ENCODE assay signal across 10 cellular contexts in genomic region chr19:30799854-30800755, GRCh38.
DNase-seq lines count a peak whose midpoint lies in the region; ATAC-seq and TF ChIP-seq lines count a peak whose summit lies in the region.
"Had no signal": no experiment of that assay in that cellular context is flagged by ENCODE, and none has a peak within 500 bp of the region (broad histone marks: within the 10 kb centered on the region; RNA-seq: fewer than 3 reads in every experiment).

No MANE protein-coding gene starts in this region.

- intact Hi-C loops in left ventricle myocardium inferior (cut with micrococcal nuclease): no loop called here

- H3F3A ChIP-seq in Loucy (ENCODE audit: low read depth) (no peaks in the 10 kb centered on the region), smooth muscle cell (ENCODE audit: low read depth) (no peaks in the 10 kb centered on the region)

- 47% methylated on average over 22 of the region's 22 CpGs for WGBS in smooth muscle cell (ENCODE audit: low lambda C conversion rate)

- H3K36me3 ChIP-seq in Loucy (ENCODE audit: insufficient read depth, low read length): no peaks in the 10 kb centered on the region
- no peaks in the 10 kb centered on the region for H3K36me3 ChIP-seq in left ventricle myocardium inferior
- H3K36me3 ChIP-seq in smooth muscle cell (ENCODE audit: low read depth): no peaks in the 10 kb centered on the region

- H3K4me1 ChIP-seq in Loucy (ENCODE audit: insufficient read depth, low read length, poor library complexity, severe bottlenecking) (no peaks in the 10 kb centered on the region), left ventricle myocardium inferior (no peaks in the 10 kb centered on the region), smooth muscle cell (ENCODE audit: low read depth) (no peaks in the 10 kb centered on the region)

- ATAC-seq in HG02870 (IDR thresholded peaks at IDR 0.05; ENCODE audit: unreplicated experiment) (no peak), GM19452 (IDR thresholded peaks at IDR 0.05; ENCODE audit: unreplicated experiment) (no peak), HG02938 (IDR thresholded peaks at IDR 0.05; ENCODE audit: unreplicated experiment) (no peak)

- peak; percentile 87 for DNase-seq in D341Med (ENCODE audit: low spot score)
- peak; percentile 45 to 52 for DNase-seq in activated T-cell treated with anti-CD3 and anti-CD28 coated beads, Interleukin-2, amount 50 U/mL, for 48 hours
- peak; percentile 44 for DNase-seq in left ventricle myocardium inferior
- no peak for DNase-seq in smooth muscle cell (lab: John Stamatoyannopoulos, UW; ENCODE audit: unreplicated experiment)
- DNase-seq: stimulated activated naive B cell treated with anti-CD40 and anti-IgM and Interleukin-4, amounts not matched to agents 10 μg/mL and 1 μg/mL and 100 μg/mL, for 72 hours had no signal

- H3K4me2 ChIP-seq in Loucy (ENCODE audit: low read depth, low read length, poor library complexity, severe bottlenecking): no peak overlapping the region
- H3K4me2 ChIP-seq in smooth muscle cell: no peak overlapping the region

- H2AFZ ChIP-seq in Loucy (ENCODE audit: low read length): no peak overlapping the region
- no peak overlapping the region for H2AFZ ChIP-seq in smooth muscle cell (ENCODE audit: low read depth)

- TF ChIP-seq CTCF in Loucy (conservative IDR thresholded peaks at IDR 0.05; ENCODE audit: low read length) (peak; percentile 33), left ventricle myocardium inferior (IDR thresholded peaks at IDR 0.05; ENCODE audit: borderline replicate concordance) (peak; percentile 83), smooth muscle cell (IDR thresholded peaks at IDR 0.05; ENCODE audit: borderline replicate concordance, insufficient read depth, poor library complexity, severe bottlenecking) (peak; percentile 62)

- no peaks in the 10 kb centered on the region for H3K9me2 ChIP-seq in Loucy (replicated peaks; ENCODE audit: low read depth, low read length)

- no peaks in the 10 kb centered on the region for H3K79me2 ChIP-seq in Loucy (ENCODE audit: insufficient read depth, low read length)
- no peaks in the 10 kb centered on the region for H3K79me2 ChIP-seq in smooth muscle cell (ENCODE audit: low read depth)

- H3K27me3 ChIP-seq in Loucy (ENCODE audit: insufficient read depth, low read length, poor library complexity, severe bottlenecking) (no peaks in the 10 kb centered on the region), left ventricle myocardium inferior (ENCODE audit: low read depth) (peaks cover 75% of the 10 kb centered on the region), smooth muscle cell (ENCODE audit: low read depth) (peaks cover 10% of the 10 kb centered on the region)

- H3K27ac ChIP-seq in left ventricle myocardium inferior (replicated peaks) (no peak overlapping the region), smooth muscle cell (ENCODE audit: low read depth) (no peak overlapping the region)
- H3K27ac ChIP-seq: epithelial cell of prostate had no signal

- H4K20me1 ChIP-seq in Loucy (ENCODE audit: insufficient read depth, low read length, poor library complexity, severe bottlenecking) (no peaks in the 10 kb centered on the region), smooth muscle cell (ENCODE audit: low read depth) (no peaks in the 10 kb centered on the region)

- no peak overlapping the region for H3K4me3 ChIP-seq in Loucy (ENCODE audit: low read length, poor library complexity, severe bottlenecking)
- H3K4me3 ChIP-seq in left ventricle myocardium inferior: no peak overlapping the region
- no peak overlapping the region for H3K4me3 ChIP-seq in smooth muscle cell

- H3K9me3 ChIP-seq in Loucy (ENCODE audit: insufficient read depth, low read depth, low read length) (no peaks in the 10 kb centered on the region; the same call in 1 of the 2 replicates), left ventricle myocardium inferior (replicated peaks) (no peaks in the 10 kb centered on the region), smooth muscle cell (replicated peaks; ENCODE audit: low read depth) (no peaks in the 10 kb centered on the region)

- H3K9ac ChIP-seq in Loucy (ENCODE audit: low read depth, low read length, poor library complexity, severe bottlenecking) (no peak overlapping the region), smooth muscle cell (ENCODE audit: low read depth) (no peak overlapping the region)

Comparison
In these comparisons a context has a peak if more than half of its experiments do, and no peak if none do; other contexts are left out.
1. CTCF ChIP-seq: peak in every context shown above with its lines; median percentile 83 in left ventricle myocardium inferior; 62 in smooth muscle cell; 33 in Loucy.